Comparison of ENCODE assay signal across 24 cellular contexts in the genomic region with DNA sequence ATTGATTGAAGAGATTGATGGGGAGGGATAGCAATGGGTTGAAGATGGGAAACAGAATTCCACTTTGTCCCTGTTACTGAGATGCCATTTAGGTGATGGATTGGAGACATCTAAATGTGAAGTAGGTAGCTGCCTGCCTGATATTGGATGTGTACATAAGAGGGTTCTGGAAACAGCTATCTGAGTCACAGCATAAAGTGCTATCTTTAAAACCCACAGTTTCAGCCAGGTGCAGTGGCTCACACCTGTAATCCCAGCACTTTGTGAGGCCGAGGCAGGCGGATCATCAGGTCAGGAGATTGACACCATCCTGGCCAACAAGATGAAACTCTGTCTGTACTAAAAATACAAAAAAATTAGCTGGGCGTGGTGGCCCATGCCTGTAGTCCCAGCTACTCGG.
"Had no signal": no experiment of that assay in that cellular context is flagged by ENCODE, and none has a peak within 500 bp of the region (broad histone marks: within the 10 kb centered on the region; RNA-seq: fewer than 3 reads in every experiment).

No MANE protein-coding gene starts in this region.

- ATAC-seq: left cardiac atrium; lower lobe of right lung; sciatic nerve; stimulated activated memory B cell treated with anti-CD40 and anti-IgM and Interleukin-4, amounts not matched to agents 10 μg/mL and 1 μg/mL and 100 μg/mL, for 72 hours; stimulated activated naive CD8-positive, alpha-beta T cell treated with anti-CD3 and anti-CD28 coated beads, Interleukin-15, amount 100 ng/mL, for 72 hours; upper lobe of right lung had no signal

- H3K36me3 Mint-ChIP-seq: immature natural killer cell had no signal

- H3K27me3 Mint-ChIP-seq: stimulated activated memory B cell treated with anti-CD40 and anti-IgM and Interleukin-4, amounts not matched to agents 10 μg/mL and 1 μg/mL and 100 μg/mL, for 72 hours; stimulated activated naive CD8-positive, alpha-beta T cell treated with anti-CD3 and anti-CD28 coated beads, Interleukin-15, amount 100 ng/mL, for 72 hours had no signal

- H3K4me1 Mint-ChIP-seq: nephron; stimulated activated memory B cell treated with anti-CD40 and anti-IgM and Interleukin-4, amounts not matched to agents 10 μg/mL and 1 μg/mL and 100 μg/mL, for 72 hours; stimulated activated naive CD8-positive, alpha-beta T cell treated with anti-CD3 and anti-CD28 coated beads, Interleukin-15, amount 100 ng/mL, for 72 hours had no signal

- DNase-seq: cortex of kidney; effector memory CD4-positive, alpha-beta T cell; immature natural killer cell; kidney; left cardiac atrium; left ventricle myocardium inferior; lower lobe of right lung; mesenchymal stem cell; midbrain; spleen; stimulated activated CD4-positive, alpha-beta T cell treated with anti-CD3 and anti-CD28 coated beads, Interleukin-15, amount 100 ng/mL, for 24 hours; stimulated activated CD4-positive, alpha-beta T cell treated with anti-CD3 and anti-CD28 coated beads, Interleukin-1b, Interleukin-23, amount 100 ng/mL, for 48 hours; stimulated activated CD4-positive, alpha-beta T cell treated with anti-CD3 and anti-CD28 coated beads, Interleukin-4, amount 100 ng/mL, for 24 hours; stimulated activated naive CD8-positive, alpha-beta T cell treated with anti-CD3 and anti-CD28 coated beads, Interleukin-15, amount 100 ng/mL, for 72 hours; testis; upper lobe of right lung had no signal

- H3K4me1 ChIP-seq: testis, tibial nerve, upper lobe of right lung, vagina had no signal

- H3K36me3 ChIP-seq: esophagus muscularis mucosa, left ventricle myocardium inferior, lower lobe of right lung, upper lobe of right lung, vagina had no signal

- H3K4me3 Mint-ChIP-seq: immature natural killer cell; nephron; stimulated activated memory B cell treated with anti-CD40 and anti-IgM and Interleukin-4, amounts not matched to agents 10 μg/mL and 1 μg/mL and 100 μg/mL, for 72 hours; stimulated activated naive CD8-positive, alpha-beta T cell treated with anti-CD3 and anti-CD28 coated beads, Interleukin-15, amount 100 ng/mL, for 72 hours had no signal

- FAIRE-seq: endometrium, kidney had no signal

- H3K9me3 Mint-ChIP-seq: immature natural killer cell had no signal

- H3K27me3 ChIP-seq: esophagus muscularis mucosa, spleen, testis, tibial nerve, upper lobe of right lung, vagina had no signal

- H3K4me3 ChIP-seq: esophagus muscularis mucosa, left ventricle myocardium inferior, lower lobe of right lung, spleen, testis, tibial nerve, upper lobe of right lung, vagina had no signal

- H3K27ac Mint-ChIP-seq: nephron; stimulated activated memory B cell treated with anti-CD40 and anti-IgM and Interleukin-4, amounts not matched to agents 10 μg/mL and 1 μg/mL and 100 μg/mL, for 72 hours; stimulated activated naive CD8-positive, alpha-beta T cell treated with anti-CD3 and anti-CD28 coated beads, Interleukin-15, amount 100 ng/mL, for 72 hours had no signal

- H3K9me3 ChIP-seq: esophagus muscularis mucosa, left ventricle myocardium inferior, lower lobe of right lung, spleen, testis, tibial nerve, upper lobe of right lung, vagina had no signal

- H3K27ac ChIP-seq: epithelial cell of prostate, esophagus muscularis mucosa, left ventricle myocardium inferior, lower lobe of right lung, spleen, testis, tibial nerve, upper lobe of right lung, vagina had no signal
